In the genomic region with DNA sequence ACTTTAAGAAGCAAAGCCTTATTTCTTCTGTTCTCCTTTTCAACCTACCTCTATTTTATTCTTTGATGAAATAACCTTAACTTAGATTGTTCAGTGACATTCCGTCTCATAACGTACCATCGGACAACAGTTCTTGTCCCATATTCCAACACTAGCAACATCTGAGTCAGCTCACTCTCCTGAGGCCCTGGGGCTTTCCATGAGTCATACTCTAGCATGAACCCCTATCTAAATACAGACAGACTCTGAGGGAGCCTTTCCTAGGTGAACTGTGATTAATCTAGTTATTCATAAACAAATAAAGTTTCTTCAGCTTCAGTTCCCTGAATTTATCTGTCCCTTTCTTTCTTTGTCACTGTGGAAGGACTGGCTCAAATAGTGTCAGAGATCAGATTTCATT, we compare ENCODE assay signal across 13 cellular contexts.
DNase-seq lines count a peak whose midpoint lies in the region; ATAC-seq and TF ChIP-seq lines count a peak whose summit lies in the region.
"Had no signal": no experiment of that assay in that cellular context is flagged by ENCODE, and none has a peak within 500 bp of the region (broad histone marks: within the 10 kb centered on the region; RNA-seq: fewer than 3 reads in every experiment).

No MANE protein-coding gene starts in this region.

- in situ Hi-C loops in HAP-1 (cut with MboI; ENCODE audit: low sequenced_read_pairs) = no loop called here

- H2AFZ ChIP-seq in osteoblast (ENCODE audit: low read length) = no peak overlapping the region

- peak; percentile 74 for ATAC-seq in esophagus mucosa
- ATAC-seq in GM18858 (IDR thresholded peaks at IDR 0.05; ENCODE audit: unreplicated experiment) = no peak
- ATAC-seq: CD8-positive, alpha-beta T cell had no signal

- no peaks in the 10 kb centered on the region for H3K36me3 ChIP-seq in SJSA1
- no peaks in the 10 kb centered on the region for H3K36me3 ChIP-seq in osteoblast (ENCODE audit: insufficient read depth, low read length)
- H3K36me3 ChIP-seq in tibial artery = no peaks in the 10 kb centered on the region
- H3K36me3 ChIP-seq in HAP-1 (replicated peaks) = no peaks in the 10 kb centered on the region
- H3K36me3 ChIP-seq: left ventricle myocardium inferior had no signal

- peak overlapping the region; percentile 43 for H3K27ac ChIP-seq in SJSA1
- H3K27ac ChIP-seq in osteoblast (ENCODE audit: low read depth, low read length) = no peak overlapping the region
- no peak overlapping the region for H3K27ac ChIP-seq in tibial artery
- H3K27ac ChIP-seq: left ventricle myocardium inferior, testis had no signal

- H3K4me3 ChIP-seq in SJSA1 (no peak overlapping the region), osteoblast (ENCODE audit: insufficient read depth, low read length) (no peak overlapping the region), tibial artery (no peak overlapping the region), HAP-1 (no peak overlapping the region)
- H3K4me3 ChIP-seq: left ventricle myocardium inferior had no signal

- no peaks in the 10 kb centered on the region for H3K79me2 ChIP-seq in osteoblast (ENCODE audit: insufficient read depth, low read length)

- H4K20me1 ChIP-seq in osteoblast (ENCODE audit: insufficient read depth, low read length) = no peaks in the 10 kb centered on the region

- peak; percentile 16 for DNase-seq in GM03348 (ENCODE audit: low spot score)
- DNase-seq in SJSA1 (ENCODE audit: low read depth in 1 of 2, low spot score in 2 of 2) = peak; percentile 77 to 85
- peak; percentile 55 for DNase-seq in osteoblast (ENCODE audit: insufficient read length, low spot score, missing footprints)
- DNase-seq in tibial artery = no peak
- DNase-seq in HAP-1 (ENCODE audit: low spot score in 2 of 2) = no peak
- DNase-seq in cardiac septum (ENCODE audit: low spot score) = no peak
- DNase-seq: CD8-positive, alpha-beta T cell; foreskin melanocyte; left ventricle myocardium inferior; small intestine; testis had no signal

- no peaks in the 10 kb centered on the region for H3K27me3 ChIP-seq in SJSA1 (replicated peaks)
- peaks cover 11% of the 10 kb centered on the region for H3K27me3 ChIP-seq in osteoblast (ENCODE audit: insufficient read depth, low read length)
- H3K27me3 ChIP-seq in tibial artery = no peaks in the 10 kb centered on the region
- H3K27me3 ChIP-seq in HAP-1 (ENCODE audit: low read depth) = no peaks in the 10 kb centered on the region
- H3K27me3 ChIP-seq: testis had no signal

- no peak for TF ChIP-seq CTCF in osteoblast (IDR thresholded peaks at IDR 0.05; ENCODE audit: extremely low read depth, low read depth, low read length)
- no peak for TF ChIP-seq CTCF in tibial artery (IDR thresholded peaks at IDR 0.05)

- H3K4me2 ChIP-seq in osteoblast (ENCODE audit: insufficient read depth, low read length) = peak overlapping the region; percentile 30

- H3K4me1 ChIP-seq in SJSA1 (replicated peaks) (peaks cover 31% of the 10 kb centered on the region), osteoblast (ENCODE audit: insufficient read depth, low read length) (peaks cover 7% of the 10 kb centered on the region), tibial artery (no peaks in the 10 kb centered on the region), HAP-1 (no peaks in the 10 kb centered on the region)
- H3K4me1 ChIP-seq: left ventricle myocardium inferior, testis had no signal

- intact Hi-C loops in tibial artery (cut with DNase I; ENCODE audit: low total_unique reads) (no loop called here), cardiac septum (cut with DNase I) (no loop called here)

- H3K9me3 ChIP-seq in SJSA1 (replicated peaks) (peaks cover 3% of the 10 kb centered on the region), osteoblast (ENCODE audit: low read depth, low read length) (peaks cover 3% of the 10 kb centered on the region), tibial artery (peaks cover 0 to 29% (median 0%) of the 10 kb centered on the region in 3 donors), HAP-1 (peaks cover 6% of the 10 kb centered on the region)
- H3K9me3 ChIP-seq: testis had no signal

Comparison
In these comparisons a context has a peak if more than half of its experiments do, and no peak if none do; other contexts are left out.
1. DNase-seq: peak in GM03348 (single experiment), SJSA1 (2 of 2) and osteoblast (single experiment); none in tibial artery (0 of 2), HAP-1 (0 of 2) and cardiac septum (single experiment).